Comparison of ENCODE assay signal across 8 cellular contexts in genomic region chr6:106511274-106512047, GRCh38.
DNase-seq lines count a peak whose midpoint lies in the region; ATAC-seq, FAIRE-seq and TF ChIP-seq lines count a peak whose summit lies in the region.

No MANE protein-coding gene starts in this region.

- H3K4me1 ChIP-seq in CD8-positive, alpha-beta T cell (ENCODE audit: insufficient read depth, low read length) = peaks cover 53% of the 10 kb centered on the region
- no peaks in the 10 kb centered on the region for H3K4me1 ChIP-seq in colonic mucosa
- H3K4me1 ChIP-seq in HepG2 (ENCODE audit: insufficient read depth, low read length) = peaks cover 50% of the 10 kb centered on the region

- peaks cover 30% of the 10 kb centered on the region for H3K79me2 ChIP-seq in HepG2 (ENCODE audit: insufficient read depth, low read length)

- H3K4me3 Mint-ChIP-seq in CD8-positive, alpha-beta T cell = peak overlapping the region; percentile 97
- H3K4me3 Mint-ChIP-seq in stimulated activated naive CD8-positive, alpha-beta T cell treated with anti-CD3 and anti-CD28 coated beads, Interleukin-15, amount 100 ng/mL, for 72 hours = peak overlapping the region; percentile 93 to 96

- TF ChIP-seq EP300 in HepG2 (IDR thresholded peaks at IDR 0.05; ENCODE audit: low read depth in 2 of 2, low read length in 2 of 2) (no peak), HepG2 (CRISPR knock-in tag; IDR thresholded peaks at IDR 0.05; ENCODE audit: borderline replicate concordance) (no peak)

- H3K9ac ChIP-seq in colonic mucosa (ENCODE audit: low read depth in 2 of 2, low read length in 2 of 2) = peak overlapping the region; percentile 74 to 89
- H3K9ac ChIP-seq in HepG2 (ENCODE audit: insufficient read depth, low read depth, low read length) = peak overlapping the region; percentile 83

- peak overlapping the region; percentile 85 for H3K27ac ChIP-seq in CD8-positive, alpha-beta T cell (ENCODE audit: low read depth, low read length)
- H3K27ac ChIP-seq in colonic mucosa (peak overlapping the region; percentile 91), HepG2 (ENCODE audit: extremely low read length, insufficient read depth, low read length) (peak overlapping the region; percentile 84)

- H3K4me3 ChIP-seq in CD8-positive, alpha-beta T cell (ENCODE audit: low read depth, low read length) = peak overlapping the region; percentile 84
- H3K4me3 ChIP-seq in H7 (ENCODE audit: insufficient read depth, low read depth, low read length) (peak overlapping the region; percentile 47), colonic mucosa (peak overlapping the region; percentile 70), HepG2 (replicated peaks in 1 of 3; ENCODE audit: insufficient read depth in 1 of 3, low read depth in 2 of 3, low read length in 3 of 3) (peak overlapping the region; percentile 67 to 79 (median 68))

- in situ Hi-C loops in HepG2 (cut with HindIII; ENCODE audit: extremely low pct_ligation_motif_present, low pct_unique_long_range_greater_than_20kb) = no loop called here

- DNase-seq in CD8-positive, alpha-beta T cell = peak in 5 of 7 experiments; percentile 32 to 63 (median 61)
- DNase-seq in H7 (peak; percentile 80), T follicular helper cell (ENCODE audit: low read depth) (peak; percentile 35), colonic mucosa (peak; percentile 53), HepG2 (ENCODE audit: low spot score) (peak; percentile 18)
- DNase-seq in stimulated activated naive CD8-positive, alpha-beta T cell treated with anti-CD3 and anti-CD28 coated beads, Interleukin-15, amount 100 ng/mL, for 72 hours = peak; percentile 50 to 52

- no peak for FAIRE-seq in HepG2 (lab: Jason Lieb, UNC)

- no peak for TF ChIP-seq RAD21 in HepG2 (CRISPR knock-in tag; IDR thresholded peaks at IDR 0.05)

- CTCF ChIA-PET in CD8-positive, alpha-beta T cell (lab: Charles Lee) = interaction anchor here (0.8 to 12.6 kb wide), 14 partner anchors 12 to 69 kb away, joined by 3 to 115 read pairs (median 5); no protein-coding TSS in a partner anchor
- CTCF ChIA-PET in HepG2 (lab: Yijun Ruan, JAX; ENCODE audit: low intra/inter-chr PET ratio, low total read pairs) = no interaction called here

- no TSS peak for BruUV-seq in HepG2 (replicated peaks; lab: Mats Ljungman, UMichigan)

- POLR2A ChIA-PET in CD8-positive, alpha-beta T cell (lab: Charles Lee) = interaction anchor here (0.9 to 6.8 kb wide), 11 partner anchors 12 to 186 kb away, joined by 3 to 135 read pairs (median 3); partner anchors contain the start of gene ATG5
- POLR2A ChIA-PET in HepG2 (lab: Yijun Ruan, JAX) = interaction anchor here (0.9 to 1.3 kb wide), 2 partner anchors 11 to 982 kb away, joined by 3 read pairs; no protein-coding TSS in a partner anchor

- H3K27ac Mint-ChIP-seq in CD8-positive, alpha-beta T cell = peak overlapping the region; percentile 96
- H3K27ac Mint-ChIP-seq in stimulated activated naive CD8-positive, alpha-beta T cell treated with anti-CD3 and anti-CD28 coated beads, Interleukin-15, amount 100 ng/mL, for 72 hours = peak overlapping the region; percentile 30 to 73

- peaks cover 12% of the 10 kb centered on the region for H3K36me3 Mint-ChIP-seq in CD8-positive, alpha-beta T cell

- no peaks in the 10 kb centered on the region for H3K9me3 ChIP-seq in CD8-positive, alpha-beta T cell (ENCODE audit: low read length)
- H3K9me3 ChIP-seq in colonic mucosa (no peaks in the 10 kb centered on the region), HepG2 (ENCODE audit: low read length) (no peaks in the 10 kb centered on the region)

- WGBS in HepG2 (ENCODE audit: low lambda C conversion rate) = 3% methylated on average over 20 of the region's 29 CpGs

- TF ChIP-seq CTCF in CD8-positive, alpha-beta T cell (IDR thresholded peaks at IDR 0.05) = no peak
- TF ChIP-seq CTCF in colonic mucosa (IDR thresholded peaks at IDR 0.05) = no peak
- no peak for TF ChIP-seq CTCF in HepG2 (CRISPR knock-in tag; IDR thresholded peaks at IDR 0.05)

- no peaks in the 10 kb centered on the region for H3K27me3 ChIP-seq in CD8-positive, alpha-beta T cell (ENCODE audit: insufficient read depth, low read length)
- H3K27me3 ChIP-seq in H7 (ENCODE audit: control insufficient read depth, insufficient read depth, low read length) (peaks cover 66% of the 10 kb centered on the region), colonic mucosa (no peaks in the 10 kb centered on the region), HepG2 (ENCODE audit: control insufficient read depth in 1 of 2, insufficient read depth in 2 of 2, low read length in 2 of 2) (peaks cover 0 to 15% of the 10 kb centered on the region in 2 experiments; a peak in 4 of 5 replicates)

- H4K20me1 ChIP-seq in HepG2 (ENCODE audit: insufficient read depth, low read length) = no peaks in the 10 kb centered on the region

- H3K4me2 ChIP-seq in HepG2 (ENCODE audit: low read depth, low read length) = peak overlapping the region; percentile 98

- peaks cover 49% of the 10 kb centered on the region for H3K4me1 Mint-ChIP-seq in CD8-positive, alpha-beta T cell (ENCODE audit: low read depth)
- peaks cover 52% of the 10 kb centered on the region for H3K4me1 Mint-ChIP-seq in stimulated activated naive CD8-positive, alpha-beta T cell treated with anti-CD3 and anti-CD28 coated beads, Interleukin-15, amount 100 ng/mL, for 72 hours

- no peaks in the 10 kb centered on the region for H3K9me3 Mint-ChIP-seq in CD8-positive, alpha-beta T cell
- no peaks in the 10 kb centered on the region for H3K9me3 Mint-ChIP-seq in stimulated activated naive CD8-positive, alpha-beta T cell treated with anti-CD3 and anti-CD28 coated beads, Interleukin-15, amount 100 ng/mL, for 72 hours

- H3K36me3 ChIP-seq in CD8-positive, alpha-beta T cell (ENCODE audit: insufficient read depth, low read length) = no peaks in the 10 kb centered on the region
- H3K36me3 ChIP-seq in H7 (replicated peaks; ENCODE audit: control insufficient read depth, insufficient read depth, low read length) (no peaks in the 10 kb centered on the region), colonic mucosa (no peaks in the 10 kb centered on the region), HepG2 (replicated peaks in 1 of 2; ENCODE audit: control insufficient read depth in 1 of 2, insufficient read depth in 2 of 2, low read length in 2 of 2) (no peaks in the 10 kb centered on the region)

- peak; percentile 29 for ATAC-seq in CD8-positive, alpha-beta T cell
- ATAC-seq in HepG2 (peak; percentile 28), GM21737 (IDR thresholded peaks at IDR 0.05; ENCODE audit: unreplicated experiment) (no peak), HG02571 (IDR thresholded peaks at IDR 0.05; ENCODE audit: unreplicated experiment) (no peak)
- ATAC-seq in stimulated activated naive CD8-positive, alpha-beta T cell treated with anti-CD3 and anti-CD28 coated beads, Interleukin-15, amount 100 ng/mL, for 72 hours = peak; percentile 39

- H3K27me3 Mint-ChIP-seq in CD8-positive, alpha-beta T cell (ENCODE audit: low read depth) = no peaks in the 10 kb centered on the region
- H3K27me3 Mint-ChIP-seq in stimulated activated naive CD8-positive, alpha-beta T cell treated with anti-CD3 and anti-CD28 coated beads, Interleukin-15, amount 100 ng/mL, for 72 hours = no peaks in the 10 kb centered on the region

- intact Hi-C loops in CD8-positive, alpha-beta T cell (cut with DNase I, micrococcal nuclease) = loop anchor here (1.0 to 10.0 kb wide), 9 partner anchors 10 to 1563 kb away; partner anchors contain the start of genes ATG5 (in 1 of the 2), OSTM1 (in 1 of the 2), PDSS2 (in 1 of the 2) and QRSL1 (in 1 of the 2)
- intact Hi-C loops in colonic mucosa (cut with DNase I) = loop anchor here (5.0 kb wide), 1 partner anchor 54 kb away; no protein-coding TSS in a partner anchor
- intact Hi-C loops in HepG2 (cut with micrococcal nuclease; ENCODE audit: unreplicated experiment) = loop anchor here (2.0 to 5.0 kb wide), 5 partner anchors 36 to 174 kb away; no protein-coding TSS in a partner anchor

- no peak overlapping the region for H2AFZ ChIP-seq in HepG2 (ENCODE audit: low read length)

- TF ChIP-seq POLR2A in HepG2 (IDR thresholded peaks at IDR 0.05; ENCODE audit: insufficient read depth in 1 of 2, low read depth in 2 of 2, low read length in 2 of 2) = no peak

TF ChIP-seq in HepG2, 621 proteins besides CTCF, POLR2A, EP300 and RAD21 (continues in another document):
- TF ChIP-seq SAP130 (CRISPR knock-in tag; IDR thresholded peaks at IDR 0.05; ENCODE audit: low read depth) (0 out of 2 replicates have a peak, but pooled peaks have one; percentile 13), ZXDC (CRISPR knock-in tag; IDR thresholded peaks at IDR 0.05) (0 out of 2 replicates have a peak, but pooled peaks have one; percentile 15), REPIN1 (CRISPR knock-in tag; IDR thresholded peaks at IDR 0.05; ENCODE audit: borderline replicate concordance, low read depth) (0 out of 2 replicates have a peak, but pooled peaks have one; percentile 26)
- TF ChIP-seq, protein P1, sequence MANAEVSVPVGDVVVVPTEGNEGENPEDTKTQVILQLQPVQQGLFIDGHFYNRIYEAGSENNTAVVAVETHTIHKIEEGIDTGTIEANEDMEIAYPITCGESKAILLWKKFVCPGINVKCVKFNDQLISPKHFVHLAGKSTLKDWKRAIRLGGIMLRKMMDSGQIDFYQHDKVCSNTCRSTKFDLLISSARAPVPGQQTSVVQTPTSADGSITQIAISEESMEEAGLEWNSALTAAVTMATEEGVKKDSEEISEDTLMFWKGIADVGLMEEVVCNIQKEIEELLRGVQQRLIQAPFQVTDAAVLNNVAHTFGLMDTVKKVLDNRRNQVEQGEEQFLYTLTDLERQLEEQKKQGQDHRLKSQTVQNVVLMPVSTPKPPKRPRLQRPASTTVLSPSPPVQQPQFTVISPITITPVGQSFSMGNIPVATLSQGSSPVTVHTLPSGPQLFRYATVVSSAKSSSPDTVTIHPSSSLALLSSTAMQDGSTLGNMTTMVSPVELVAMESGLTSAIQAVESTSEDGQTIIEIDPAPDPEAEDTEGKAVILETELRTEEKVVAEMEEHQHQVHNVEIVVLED (CRISPR knock-in tag; IDR thresholded peaks at IDR 0.05; ENCODE audit: borderline replicate concordance) = 0 out of 2 replicates have a peak, but pooled peaks have one; percentile 1

Comparison
In these comparisons a context has a peak if more than half of its experiments do, and no peak if none do; other contexts are left out.
1. ATAC-seq: peak in CD8-positive, alpha-beta T cell (single experiment), HepG2 (single experiment) and stimulated activated naive CD8-positive, alpha-beta T cell treated with anti-CD3 and anti-CD28 coated beads, Interleukin-15, amount 100 ng/mL, for 72 hours (single experiment); none in GM21737 (single experiment) and HG02571 (single experiment).
2. DNase-seq: peak in every context shown above with its lines; median percentile 80 in H7; 61 in CD8-positive, alpha-beta T cell; 53 in colonic mucosa; 51 in stimulated activated naive CD8-positive, alpha-beta T cell treated with anti-CD3 and anti-CD28 coated beads, Interleukin-15, amount 100 ng/mL, for 72 hours; 35 in T follicular helper cell; 18 in HepG2.
3. Peak in every context shown above with its lines, with median percentiles within 50 percentile points of each other: H3K27ac ChIP-seq and H3K4me3 ChIP-seq.